Comparison of ENCODE assay signal across 17 cellular contexts in genomic region chr9:137802021-137802420, GRCh38.
"Had no signal": no experiment of that assay in that cellular context is flagged by ENCODE, and none has a peak within 500 bp of the region (broad histone marks: within the 10 kb centered on the region; RNA-seq: fewer than 3 reads in every experiment).

No MANE protein-coding gene starts in this region.

- H3K4me3 ChIP-seq: hepatocyte, lower lobe of right lung, prostate gland, SJSA1, skin epidermis had no signal

- H3K4me1 Mint-ChIP-seq: mesothelial cell of epicardium had no signal

- H3K27ac Mint-ChIP-seq: activated CD4-positive, alpha-beta memory T cell treated with anti-CD3 and anti-CD28 coated beads for 36 hours; mesothelial cell of epicardium; T-helper 1 cell treated with Interleukin-12 subunit alpha and Interleukin-12 subunit beta and Interleukin-4 antibody, amounts not matched to agents 30 μg/mL and 1 μg/mL, for 36 hours had no signal

- H3K9me3 Mint-ChIP-seq: activated CD4-positive, alpha-beta memory T cell treated with anti-CD3 and anti-CD28 coated beads for 36 hours; T-helper 1 cell treated with Interleukin-12 subunit alpha and Interleukin-12 subunit beta and Interleukin-4 antibody, amounts not matched to agents 30 μg/mL and 1 μg/mL, for 36 hours had no signal

- ATAC-seq: left cardiac atrium, lower lobe of right lung, right cardiac atrium had no signal

- H3K4me1 ChIP-seq: lower lobe of right lung, prostate gland, SJSA1 had no signal

- H3K9me3 ChIP-seq: lower lobe of right lung, prostate gland, SJSA1 had no signal

- H3K27ac ChIP-seq: hepatocyte, lower lobe of right lung, prostate gland, SJSA1, skin epidermis had no signal

- DNase-seq: activated CD4-positive, alpha-beta memory T cell treated with anti-CD3 and anti-CD28 coated beads for 36 hours; activated effector memory CD4-positive, alpha-beta T cell treated with Interleukin-2 at 50 U/mL for 16 hours; activated naive CD4-positive, alpha-beta T cell treated with anti-CD3 and anti-CD28 coated beads, Interleukin-2, amount 50 U/mL, for 16 hours; dermis blood vessel endothelial cell; effector memory CD4-positive, alpha-beta T cell; foreskin fibroblast; left cardiac atrium; lower lobe of right lung; nephron progenitor cell; occipital lobe; right cardiac atrium had no signal

- H3K27me3 Mint-ChIP-seq: activated CD4-positive, alpha-beta memory T cell treated with anti-CD3 and anti-CD28 coated beads for 36 hours had no signal

- H3K4me3 Mint-ChIP-seq: activated CD4-positive, alpha-beta memory T cell treated with anti-CD3 and anti-CD28 coated beads for 36 hours; mesothelial cell of epicardium; nephron progenitor cell; T-helper 1 cell treated with Interleukin-12 subunit alpha and Interleukin-12 subunit beta and Interleukin-4 antibody, amounts not matched to agents 30 μg/mL and 1 μg/mL, for 36 hours had no signal

- H3K27me3 ChIP-seq: hepatocyte, SJSA1 had no signal
